Comparison of ENCODE assay signal across 29 cellular contexts in genomic region chr6:77036400-77036799, GRCh38.
"Had no signal": no experiment of that assay in that cellular context is flagged by ENCODE, and none has a peak within 500 bp of the region (broad histone marks: within the 10 kb centered on the region; RNA-seq: fewer than 3 reads in every experiment).

No MANE protein-coding gene starts in this region.

- H3K4me1 ChIP-seq: esophagus squamous epithelium, gastrocnemius medialis, left lung, neural progenitor cell, parathyroid adenoma, right lobe of liver, tibial nerve, upper lobe of left lung had no signal

- H3K36me3 Mint-ChIP-seq: neural progenitor cell; stimulated activated naive B cell treated with anti-CD40 and anti-IgM and Interleukin-4, amounts not matched to agents 10 μg/mL and 1 μg/mL and 100 μg/mL, for 72 hours had no signal

- H3K9me3 ChIP-seq: gastrocnemius medialis, right lobe of liver, thoracic aorta had no signal

- ATAC-seq: effector memory CD8-positive, alpha-beta T cell; gastrocnemius medialis; left cardiac atrium; left lung; naive thymus-derived CD4-positive, alpha-beta T cell; right lobe of liver; stimulated activated naive B cell treated with anti-CD40 and anti-IgM and Interleukin-4, amounts not matched to agents 10 μg/mL and 1 μg/mL and 100 μg/mL, for 72 hours had no signal

- H2AFZ ChIP-seq: hepatocyte, neural progenitor cell, parathyroid adenoma had no signal

- H3K4me3 Mint-ChIP-seq: effector memory CD8-positive, alpha-beta T cell; naive thymus-derived CD4-positive, alpha-beta T cell; nephron; neural progenitor cell; stimulated activated naive B cell treated with anti-CD40 and anti-IgM and Interleukin-4, amounts not matched to agents 10 μg/mL and 1 μg/mL and 100 μg/mL, for 72 hours; stimulated activated naive CD8-positive, alpha-beta T cell treated with anti-CD3 and anti-CD28 coated beads, Interleukin-15, Interleukin-2, amounts not matched to agents 100 ng/mL and 50 ng/mL, for 24 hours had no signal

- H3K4me3 ChIP-seq: esophagus squamous epithelium, gastrocnemius medialis, hepatocyte, left lung, neural progenitor cell, right lobe of liver, thoracic aorta, tibial nerve, upper lobe of left lung had no signal

- DNase-seq: cortex of kidney; effector memory CD8-positive, alpha-beta T cell; erythroblast; esophagus squamous epithelium; foreskin fibroblast; gastrocnemius medialis; head of caudate nucleus; left cardiac atrium; left lung; mesendoderm; midbrain; naive thymus-derived CD4-positive, alpha-beta T cell; right lobe of liver; small intestine; stimulated activated CD4-positive, alpha-beta T cell treated with anti-CD3 and anti-CD28 coated beads, Interleukin-15, amount 100 ng/mL, for 24 hours; stimulated activated CD4-positive, alpha-beta T cell treated with anti-CD3 and anti-CD28 coated beads, Interleukin-2, amount 100 ng/mL, for 48 hours; stimulated activated naive B cell treated with anti-CD40 and anti-IgM and Interleukin-4, amounts not matched to agents 10 μg/mL and 1 μg/mL and 100 μg/mL, for 72 hours; upper lobe of left lung had no signal

- H3K36me3 ChIP-seq: esophagus squamous epithelium, gastrocnemius medialis, left lung, neural progenitor cell, right lobe of liver, thoracic aorta, tibial nerve, upper lobe of left lung had no signal

- H3K4me1 Mint-ChIP-seq: naive thymus-derived CD4-positive, alpha-beta T cell; nephron; stimulated activated naive B cell treated with anti-CD40 and anti-IgM and Interleukin-4, amounts not matched to agents 10 μg/mL and 1 μg/mL and 100 μg/mL, for 72 hours had no signal

- H3K9ac ChIP-seq: neural progenitor cell, parathyroid adenoma had no signal

- H3K27me3 ChIP-seq: esophagus squamous epithelium, gastrocnemius medialis, hepatocyte, left lung, neural progenitor cell, right lobe of liver, tibial nerve, upper lobe of left lung had no signal

- H3K79me2 ChIP-seq: hepatocyte, parathyroid adenoma had no signal

- H3K27ac ChIP-seq: esophagus squamous epithelium, gastrocnemius medialis, hepatocyte, left lung, neural progenitor cell, parathyroid adenoma, right lobe of liver, thoracic aorta, tibial nerve, upper lobe of left lung had no signal

- H3K27ac Mint-ChIP-seq: effector memory CD8-positive, alpha-beta T cell; naive thymus-derived CD4-positive, alpha-beta T cell; nephron; neural progenitor cell; progenitor cell of endocrine pancreas; stimulated activated naive CD8-positive, alpha-beta T cell treated with anti-CD3 and anti-CD28 coated beads, Interleukin-15, Interleukin-2, amounts not matched to agents 100 ng/mL and 50 ng/mL, for 24 hours had no signal

- FAIRE-seq: endometrium, islet of Langerhans, small intestine, urothelium cell line had no signal

- H3K27me3 Mint-ChIP-seq: effector memory CD8-positive, alpha-beta T cell; naive thymus-derived CD4-positive, alpha-beta T cell; progenitor cell of endocrine pancreas; stimulated activated naive B cell treated with anti-CD40 and anti-IgM and Interleukin-4, amounts not matched to agents 10 μg/mL and 1 μg/mL and 100 μg/mL, for 72 hours; stimulated activated naive CD8-positive, alpha-beta T cell treated with anti-CD3 and anti-CD28 coated beads, Interleukin-15, Interleukin-2, amounts not matched to agents 100 ng/mL and 50 ng/mL, for 24 hours had no signal

- H3K4me2 ChIP-seq: hepatocyte, neural progenitor cell had no signal
